In genomic region chr15:30903497-30904187, GRCh38 we compare ENCODE assay signal across 8 cellular contexts. TPM values are rescaled to one million over a fixed set of nuclear protein-coding genes. Genes with fewer than 3 reads are reported as not detected.
A peak's percentile ranks its signal among the peaks of the same experiment; 100 is the strongest.
DNase-seq lines count a peak whose midpoint lies in the region; ATAC-seq and TF ChIP-seq lines count a peak whose summit lies in the region.

TSS of gene FAN1 (plus strand) at chr15:30903915. CDS start at chr15:30904664, 749 bp downstream.

- peak within 1 kb of the TSS; percentile 96 for H3K4me3 Mint-ChIP-seq in CD14-positive monocyte
- peak within 1 kb of the TSS; percentile 91 to 100 for H3K4me3 Mint-ChIP-seq in activated T-cell treated with anti-CD3 and anti-CD28 coated beads, Interleukin-2, amount 50 U/mL, for 72 hours

- no TSS peak for BruUV-seq in PC-3 (replicated peaks; lab: Mats Ljungman, UMichigan)

- ATAC-seq in GM19351 (IDR thresholded peaks at IDR 0.05; ENCODE audit: unreplicated experiment) (peak; percentile 88), HG03521 (IDR thresholded peaks at IDR 0.05; ENCODE audit: unreplicated experiment) (peak; percentile 89), PC-3 (peak; percentile 97)
- peak; percentile 90 to 94 for ATAC-seq in activated T-cell treated with anti-CD3 and anti-CD28 coated beads, Interleukin-2, amount 50 U/mL, for 72 hours (replicated peaks in 1 of 2)

- H3K79me2 ChIP-seq in PC-3 (ENCODE audit: low read length) = no peaks in the 10 kb centered on the region

- DNase-seq in CD14-positive monocyte (ENCODE audit: low spot score) (peak; percentile 61), PC-3 (peak; percentile 93), esophagus squamous epithelium (lab: John Stamatoyannopoulos, UW) (peak; percentile 32), myocyte (ENCODE audit: low read depth) (peak; percentile 93)
- peak; percentile 82 to 83 for DNase-seq in activated T-cell treated with anti-CD3 and anti-CD28 coated beads, Interleukin-2, amount 50 U/mL, for 72 hours
- DNase-seq in stimulated activated CD8-positive, alpha-beta memory T cell treated with anti-CD3 and anti-CD28 coated beads, Interleukin-7, amount 100 ng/mL, for 4 hours (ENCODE audit: low read depth in 2 of 2) = peak; percentile 64 to 76

- no peaks in the 10 kb centered on the region for H3F3A ChIP-seq in PC-3 (ENCODE audit: low read length, unreplicated experiment)

- WGBS in esophagus squamous epithelium, 2 donors = 0% methylated on average over 1 to 22 of the region's 65 CpGs

- intact Hi-C loops in CD14-positive monocyte (cut with micrococcal nuclease) = no loop called here
- intact Hi-C loops in PC-3 (cut with micrococcal nuclease) = loop anchor here (1.0 to 10.0 kb wide), 4 partner anchors 9 to 249 kb away; partner anchors contain the start of gene MTMR10
- intact Hi-C loops in esophagus squamous epithelium (cut with DNase I) = no loop called here

- H3K9ac ChIP-seq in PC-3 (ENCODE audit: low read length) = peak within 1 kb of the TSS; percentile 84

- H3K27ac ChIP-seq in PC-3 (ENCODE audit: low read length) (peak within 1 kb of the TSS; percentile 41), esophagus squamous epithelium (peak within 1 kb of the TSS; percentile 69 to 89 (median 84))

- H3K4me1 ChIP-seq in PC-3 (ENCODE audit: insufficient read depth, low read length) = peaks cover 10% of the 10 kb centered on the region; the same call in 1 of the 2 replicates
- H3K4me1 ChIP-seq in esophagus squamous epithelium = peaks cover 7 to 32% (median 18%) of the 10 kb centered on the region in 3 donors

- CTCF ChIA-PET in PC-3 (lab: Charles Lee) = interaction anchor here (1.2 kb wide), 1 partner anchor 10 kb away, joined by 5 read pairs; no protein-coding TSS in a partner anchor

- H3K27me3 ChIP-seq in PC-3 (ENCODE audit: low read length) = no peaks in the 10 kb centered on the region
- no peaks in the 10 kb centered on the region for H3K27me3 ChIP-seq in esophagus squamous epithelium

- H3K27ac Mint-ChIP-seq in CD14-positive monocyte = peak within 1 kb of the TSS in 6 of 7 donors; percentile 32 to 67 (median 52)
- peak within 1 kb of the TSS; percentile 85 for H3K27ac Mint-ChIP-seq in activated T-cell treated with anti-CD3 and anti-CD28 coated beads, Interleukin-2, amount 50 U/mL, for 72 hours

- TF ChIP-seq CTCF in CD14-positive monocyte (IDR thresholded peaks at IDR 0.05) (no peak), PC-3 (conservative IDR thresholded peaks at IDR 0.05; ENCODE audit: low read depth, low read length) (no peak), esophagus squamous epithelium (IDR thresholded peaks at IDR 0.05) (peak in 2 of 6 experiments; percentile 1 to 20)

- peak within 1 kb of the TSS; percentile 81 for H3K4me2 ChIP-seq in PC-3 (ENCODE audit: low read length)

- TF ChIP-seq POLR2A in esophagus squamous epithelium (IDR thresholded peaks at IDR 0.05) = peak in 2 of 4 donors; percentile 35 to 70

- no peaks in the 10 kb centered on the region for H4K20me1 ChIP-seq in PC-3 (ENCODE audit: low read length)

- H3K4me3 ChIP-seq in PC-3 (ENCODE audit: low read length) (peak within 1 kb of the TSS; percentile 92), esophagus squamous epithelium (peak within 1 kb of the TSS; percentile 61 to 98 (median 70))

- H2AFZ ChIP-seq in PC-3 (ENCODE audit: low read length) = peak within 1 kb of the TSS; percentile 99

- POLR2A ChIA-PET in PC-3 (lab: Charles Lee; ENCODE audit: unreplicated experiment) = no interaction called here

- H3K4me1 Mint-ChIP-seq in CD14-positive monocyte = peaks cover 20% of the 10 kb centered on the region
- peaks cover 34% of the 10 kb centered on the region for H3K4me1 Mint-ChIP-seq in activated T-cell treated with anti-CD3 and anti-CD28 coated beads, Interleukin-2, amount 50 U/mL, for 72 hours (ENCODE audit: low read depth)

- H3K9me2 ChIP-seq in PC-3 (replicated peaks; ENCODE audit: low read length) = no peaks in the 10 kb centered on the region

- H3K36me3 ChIP-seq in PC-3 (ENCODE audit: low read depth, low read length) (no peaks in the 10 kb centered on the region), esophagus squamous epithelium (peaks cover 0 to 6% (median 0%) of the 10 kb centered on the region in 3 donors)

- peaks cover 0 to 5% (median 0%) of the 10 kb centered on the region in 3 donors for H3K27me3 Mint-ChIP-seq in CD14-positive monocyte (ENCODE audit: low read depth in 3 of 3)
- no peaks in the 10 kb centered on the region for H3K27me3 Mint-ChIP-seq in activated T-cell treated with anti-CD3 and anti-CD28 coated beads, Interleukin-2, amount 50 U/mL, for 72 hours (ENCODE audit: low read depth)

- peaks cover 22 to 28% of the 10 kb centered on the region in 2 donors for H3K36me3 Mint-ChIP-seq in CD14-positive monocyte
- H3K36me3 Mint-ChIP-seq in activated T-cell treated with anti-CD3 and anti-CD28 coated beads, Interleukin-2, amount 50 U/mL, for 72 hours (ENCODE audit: insufficient read depth in 2 of 2) = peaks cover 5% of the 10 kb centered on the region in 2 donors

- no peaks in the 10 kb centered on the region for H3K9me3 Mint-ChIP-seq in CD14-positive monocyte
- H3K9me3 Mint-ChIP-seq in activated T-cell treated with anti-CD3 and anti-CD28 coated beads, Interleukin-2, amount 50 U/mL, for 72 hours = no peaks in the 10 kb centered on the region

- H3K9me3 ChIP-seq in PC-3 (ENCODE audit: low read length) = no peaks in the 10 kb centered on the region
- no peaks in the 10 kb centered on the region for H3K9me3 ChIP-seq in esophagus squamous epithelium

RNA-seq across cellular contexts. Expression of gene FAN1, which starts in this region (rescaled TPM):
- under 1 TPM; 0.38 to 0.95 TPM for polyA plus RNA-seq in CD14-positive monocyte
- total RNA-seq in PC-3 (2014; rRNA removed) (16.2 and 16.4 TPM in 2 replicates), esophagus squamous epithelium (10 to 100 TPM in 2 of 4 donors, 1 to 10 TPM in 2; 6.0 to 17.7 (median 10.2) TPM), myocyte (22.7 and 27.5 TPM in 2 replicates)
- 10 to 100 TPM; 23.8 to 26.1 TPM for total RNA-seq in activated T-cell treated with anti-CD3 and anti-CD28 coated beads, Interleukin-2, amount 50 U/mL, for 72 hours
- 10.8 TPM for polyA plus RNA-seq in myocyte (2012)

Comparison
In these comparisons a context has a peak if more than half of its experiments do, and no peak if none do; other contexts are left out.
1. Peak in every context shown above with its lines: DNase-seq, ATAC-seq, H3K4me3 ChIP-seq and H3K27ac ChIP-seq.
2. Peak in DNase-seq in CD14-positive monocyte; RNA of the gene not detected or under 1 TPM.
3. DNase-seq: peak in every context shown above with its lines; median percentile 93 in PC-3; 93 in myocyte; 82 in activated T-cell treated with anti-CD3 and anti-CD28 coated beads, Interleukin-2, amount 50 U/mL, for 72 hours; 70 in stimulated activated CD8-positive, alpha-beta memory T cell treated with anti-CD3 and anti-CD28 coated beads, Interleukin-7, amount 100 ng/mL, for 4 hours; 61 in CD14-positive monocyte; 32 in esophagus squamous epithelium.